21 cellular contexts compared by ENCODE assay signal in the genomic region with DNA sequence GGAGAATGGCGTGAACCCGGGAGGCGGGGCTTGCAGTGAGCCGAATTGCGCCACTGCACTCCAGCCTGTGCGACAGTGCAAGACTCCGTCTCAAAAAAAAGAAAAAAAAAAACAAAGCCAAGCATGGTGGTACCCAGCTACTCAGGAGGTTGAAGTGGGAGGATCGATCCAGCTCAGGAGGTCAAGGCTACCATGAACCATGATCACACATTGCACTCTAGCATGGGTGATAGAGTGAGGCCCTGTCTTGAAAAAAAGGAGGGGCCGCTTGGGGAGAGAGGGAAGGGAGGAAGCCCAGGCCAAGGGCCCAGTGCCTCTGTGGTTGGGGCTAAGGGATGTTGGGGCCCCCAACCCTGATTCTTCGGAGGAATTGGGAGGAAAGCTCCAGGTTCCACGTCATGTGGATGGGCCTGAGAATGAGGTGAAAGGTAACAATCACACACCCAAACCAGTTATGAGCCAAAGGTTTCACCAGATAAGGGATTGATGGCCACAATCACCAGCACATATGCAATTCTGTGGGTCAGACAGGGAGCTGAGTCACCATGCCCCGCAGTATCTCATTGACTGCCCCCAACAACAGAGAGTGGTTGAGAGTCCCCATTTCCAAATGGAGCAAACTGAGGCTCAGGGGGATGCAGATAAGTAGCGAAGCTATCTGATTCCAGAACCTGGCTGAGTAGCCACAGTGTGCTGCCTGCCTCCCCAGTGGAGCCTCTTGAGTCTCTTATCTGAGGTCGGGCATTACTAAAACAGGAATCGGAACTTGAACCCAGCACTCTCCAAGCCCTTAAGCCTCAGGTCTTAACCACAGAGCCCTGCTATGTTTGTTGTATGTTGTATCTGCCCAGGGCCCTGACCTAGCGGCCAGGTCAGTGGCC. TPM values are rescaled to one million over a fixed set of nuclear protein-coding genes. Genes with fewer than 3 reads are reported as not detected.
A peak's percentile ranks its signal among the peaks of the same experiment; 100 is the strongest.
DNase-seq lines count a peak whose midpoint lies in the region; ATAC-seq and TF ChIP-seq lines count a peak whose summit lies in the region.
"Had no signal": no experiment of that assay in that cellular context is flagged by ENCODE, and none has a peak within 500 bp of the region (broad histone marks: within the 10 kb centered on the region; RNA-seq: fewer than 3 reads in every experiment).

No MANE protein-coding gene starts in this region.

- no peak overlapping the region for H2AK5ac ChIP-seq in neuronal stem cell (ENCODE audit: low read depth, low read length)

- H3K4me3 ChIP-seq in neuronal stem cell (ENCODE audit: low read length in 2 of 2) (peak overlapping the region in 1 of 2 donors; percentile 4), HAP-1 (no peak overlapping the region)
- H3K4me3 ChIP-seq: cardiac muscle cell, heart right ventricle, SK-N-MC, thyroid gland had no signal

- no peak overlapping the region for H3K14ac ChIP-seq in neuronal stem cell (ENCODE audit: low read length)

- DNase-seq in HuH-7 (ENCODE audit: low spot score) (peak; percentile 47), RPMI7951 (ENCODE audit: low read depth) (peak; percentile 29), erythroblast (lab: John Stamatoyannopoulos, UW) (peak; percentile 83 to 93), neuronal stem cell (ENCODE audit: low spot score) (no peak), HAP-1 (ENCODE audit: low spot score in 2 of 2) (no peak), hepatic stellate cell (ENCODE audit: low spot score) (no peak), T-helper 9 cell (no peak)
- DNase-seq: activated CD8-positive, alpha-beta T cell treated with anti-CD3 and anti-CD28 coated beads for 36 hours; activated naive CD4-positive, alpha-beta T cell; activated T-cell treated with anti-CD3 and anti-CD28 coated beads, Interleukin-2, amount 50 U/mL, for 1 hour; heart right ventricle; KG1; naive B cell; NCI-H1930; NCI-H748 treated with DMSO at 0.1 percent for 48 hours; stimulated activated CD4-positive, alpha-beta T cell treated with anti-CD3 and anti-CD28 coated beads, Interleukin-4, amount 100 ng/mL, for 1 hour; stimulated activated naive CD4-positive, alpha-beta T cell; thyroid gland had no signal

- no peak overlapping the region for H4K8ac ChIP-seq in neuronal stem cell (ENCODE audit: low read depth, low read length)

- H3K9me3 ChIP-seq in neuronal stem cell (replicated peaks in 1 of 2; ENCODE audit: control insufficient read depth in 2 of 2, insufficient read depth in 1 of 2, low read depth in 1 of 2, low read length in 2 of 2) (no peaks in the 10 kb centered on the region), HAP-1 (no peaks in the 10 kb centered on the region)
- H3K9me3 ChIP-seq: heart right ventricle, thyroid gland had no signal

- no peak overlapping the region for H2AFZ ChIP-seq in neuronal stem cell (ENCODE audit: low read length)

- H2BK15ac ChIP-seq in neuronal stem cell (ENCODE audit: low read length) = no peak overlapping the region

- in situ Hi-C loops in HAP-1 (cut with MboI; ENCODE audit: low sequenced_read_pairs) = no loop called here

- no CpG with 5 or more reads among the region's 16 CpGs for WGBS in neuronal stem cell (ENCODE audit: extremely low coverage in 2 of 2, insufficient read length in 2 of 2, insufficient replicate concordance in 1 of 2), 2 donors

- no peak overlapping the region for H2BK120ac ChIP-seq in neuronal stem cell (ENCODE audit: low read depth, low read length)

- no peak overlapping the region for H3K18ac ChIP-seq in neuronal stem cell (ENCODE audit: low read length)

- H4K91ac ChIP-seq in neuronal stem cell (ENCODE audit: low read depth, low read length, poor library complexity) = no peak overlapping the region

- no peak overlapping the region for H2BK12ac ChIP-seq in neuronal stem cell (ENCODE audit: low read length)

- no peak overlapping the region for H3K9ac ChIP-seq in neuronal stem cell (ENCODE audit: low read depth, low read length, poor library complexity)

- peak overlapping the region; percentile 34 for H3K23ac ChIP-seq in neuronal stem cell (ENCODE audit: low read depth, low read length, poor library complexity)

- H3K4ac ChIP-seq in neuronal stem cell (ENCODE audit: low read length) = no peak overlapping the region

- H3K27me3 ChIP-seq in neuronal stem cell (ENCODE audit: control insufficient read depth in 3 of 3, insufficient read depth in 3 of 3, low read depth in 1 of 3, low read length in 3 of 3) (no peaks in the 10 kb centered on the region), HAP-1 (ENCODE audit: low read depth) (no peaks in the 10 kb centered on the region)
- H3K27me3 ChIP-seq: cardiac muscle cell, heart right ventricle, thyroid gland had no signal

- no peak for TF ChIP-seq POLR2A in erythroblast (IDR thresholded peaks at IDR 0.05; ENCODE audit: low read length)

- ATAC-seq in GM19463 (IDR thresholded peaks at IDR 0.05; ENCODE audit: unreplicated experiment) = no peak

- no peak overlapping the region for H3K27ac ChIP-seq in neuronal stem cell (replicated peaks; ENCODE audit: low read length)
- H3K27ac ChIP-seq: cardiac muscle cell, heart right ventricle, SK-N-MC had no signal

- no peaks in the 10 kb centered on the region for H3K4me1 ChIP-seq in neuronal stem cell (ENCODE audit: control insufficient read depth in 2 of 2, insufficient read depth in 1 of 2, low read depth in 1 of 2, low read length in 2 of 2)
- no peaks in the 10 kb centered on the region for H3K4me1 ChIP-seq in HAP-1

- peaks cover 2% of the 10 kb centered on the region for H3K79me1 ChIP-seq in neuronal stem cell (ENCODE audit: low read depth, low read length)

- H3K36me3 ChIP-seq in neuronal stem cell (replicated peaks in 1 of 2; ENCODE audit: control insufficient read depth in 2 of 2, insufficient read depth in 2 of 2, low read length in 2 of 2) (no peaks in the 10 kb centered on the region), HAP-1 (replicated peaks) (no peaks in the 10 kb centered on the region)
- H3K36me3 ChIP-seq: cardiac muscle cell, thyroid gland had no signal

- no peak overlapping the region for H3K4me2 ChIP-seq in neuronal stem cell (ENCODE audit: insufficient read depth, low read length, poor library complexity, severe bottlenecking)

- no peak overlapping the region for H2BK5ac ChIP-seq in neuronal stem cell (ENCODE audit: low read length)

RNA-seq across cellular contexts. Expression of a gene that starts 20.5 kb away (rescaled TPM):
- total RNA-seq in RPMI7951 (2014; rRNA removed; shearing (Covaris generic)) = 63.6 and 68.2 TPM in 2 replicates
- polyA plus RNA-seq in neuronal stem cell (2013, experiment 1 of 2) = 21.5 TPM
- 21.5 TPM for polyA plus RNA-seq in neuronal stem cell (2013, experiment 2 of 2)

RNA-seq across cellular contexts. Expression of a gene that starts 20.8 kb away (rescaled TPM):
- total RNA-seq in RPMI7951 (2014; rRNA removed; shearing (Covaris generic)) = 37.4 and 41.5 TPM in 2 replicates
- polyA plus RNA-seq in neuronal stem cell (2013, experiment 1 of 2) = 29.3 TPM
- 30.6 TPM for polyA plus RNA-seq in neuronal stem cell (2013, experiment 2 of 2)

RNA-seq across cellular contexts. Expression of a gene that starts 25.7 kb away (rescaled TPM):
- total RNA-seq in RPMI7951 (2014; rRNA removed; shearing (Covaris generic)) = 9.3 and 14.4 TPM in 2 replicates
- 14.5 TPM for polyA plus RNA-seq in neuronal stem cell (2013, experiment 1 of 2)
- polyA plus RNA-seq in neuronal stem cell (2013, experiment 2 of 2) = 14.5 TPM

RNA-seq across cellular contexts. Expression of a gene that starts 26.1 kb away (rescaled TPM):
- 39.4 and 43.6 TPM in 2 replicates for total RNA-seq in RPMI7951 (2014; rRNA removed; shearing (Covaris generic))
- polyA plus RNA-seq in neuronal stem cell (2013, experiment 1 of 2) = 39.1 TPM
- polyA plus RNA-seq in neuronal stem cell (2013, experiment 2 of 2) = 39.2 TPM

RNA-seq across cellular contexts. Expression of a gene that starts 43.7 kb away (rescaled TPM):
- 19.2 and 22.1 TPM in 2 replicates for total RNA-seq in RPMI7951 (2014; rRNA removed; shearing (Covaris generic))
- 6.1 TPM for polyA plus RNA-seq in neuronal stem cell (2013, experiment 1 of 2)
- 5.4 TPM for polyA plus RNA-seq in neuronal stem cell (2013, experiment 2 of 2)

Comparison
In these comparisons a context has a peak if more than half of its experiments do, and no peak if none do; other contexts are left out.
1. DNase-seq: peak in HuH-7 (single experiment), RPMI7951 (single experiment) and erythroblast (2 of 2); none in neuronal stem cell (single experiment), HAP-1 (0 of 2), hepatic stellate cell (single experiment) and T-helper 9 cell (single experiment).